Comparison of ENCODE assay signal across 13 cellular contexts in genomic region chr2:213751446-213751845, GRCh38.
A peak's percentile ranks its signal among the peaks of the same experiment; 100 is the strongest.
DNase-seq lines count a peak whose midpoint lies in the region; ATAC-seq and TF ChIP-seq lines count a peak whose summit lies in the region.
"Had no signal": no experiment of that assay in that cellular context is flagged by ENCODE, and none has a peak within 500 bp of the region (broad histone marks: within the 10 kb centered on the region; RNA-seq: fewer than 3 reads in every experiment).

No MANE protein-coding gene starts in this region.

- H3K27ac ChIP-seq in WERI-Rb-1, result no peak overlapping the region

- no peaks in the 10 kb centered on the region for H3K36me3 ChIP-seq in WERI-Rb-1

- H3K9me3 Mint-ChIP-seq in memory B cell, result no peaks in the 10 kb centered on the region

- DNase-seq in memory B cell (ENCODE audit: low spot score in 2 of 2) (no peak), amygdala (lab: John Stamatoyannopoulos, UW) (no peak), WERI-Rb-1 (no peak), activated gamma-delta T cell (lab: John Stamatoyannopoulos, UW) (no peak)
- DNase-seq in NK-92 treated with Interleukin-12 subunit alpha and Interleukin-12 subunit beta, amount 100 ng/mL, for 24 hours (lab: John Stamatoyannopoulos, UW), result no peak
- DNase-seq: activated CD4-positive, alpha-beta T cell treated with anti-CD3 and anti-CD28 coated beads for 36 hours; activated effector memory CD4-positive, alpha-beta T cell treated with Interleukin-2 at 50 U/mL for 16 hours; NCI-H2171 treated with DMSO at 0.1 percent for 48 hours; stimulated activated naive CD4-positive, alpha-beta T cell treated with Interleukin-2 at 50 U/mL for 16 hours had no signal

- no peaks in the 10 kb centered on the region for H3K27me3 Mint-ChIP-seq in memory B cell
- H3K27me3 Mint-ChIP-seq: activated CD4-positive, alpha-beta T cell treated with anti-CD3 and anti-CD28 coated beads for 36 hours; central memory CD8-positive, alpha-beta T cell had no signal

- H3K9me3 ChIP-seq in WERI-Rb-1 (ENCODE audit: severe bottlenecking), result no peaks in the 10 kb centered on the region

- H3K4me3 Mint-ChIP-seq in memory B cell, result peak overlapping the region; percentile 11
- H3K4me3 Mint-ChIP-seq: activated CD4-positive, alpha-beta T cell treated with anti-CD3 and anti-CD28 coated beads for 36 hours; central memory CD8-positive, alpha-beta T cell had no signal

- no peak overlapping the region for H3K4me3 ChIP-seq in WERI-Rb-1 (ENCODE audit: low read depth, low read length)

- H3K4me1 Mint-ChIP-seq in memory B cell, result peaks cover 5% of the 10 kb centered on the region
- H3K4me1 Mint-ChIP-seq: activated CD4-positive, alpha-beta T cell treated with anti-CD3 and anti-CD28 coated beads for 36 hours; central memory CD8-positive, alpha-beta T cell had no signal

- no peaks in the 10 kb centered on the region for H3K27me3 ChIP-seq in WERI-Rb-1 (ENCODE audit: insufficient read depth, low read depth, severe bottlenecking)

- peak; percentile 94 for ATAC-seq in GM18870 (IDR thresholded peaks at IDR 0.05; ENCODE audit: unreplicated experiment)
- peak; percentile 91 for ATAC-seq in GM21723 (IDR thresholded peaks at IDR 0.05; ENCODE audit: unreplicated experiment)
- peak; percentile 77 for ATAC-seq in HG03139 (IDR thresholded peaks at IDR 0.05; ENCODE audit: unreplicated experiment)
- ATAC-seq in memory B cell (ENCODE audit: low read depth), result peak; percentile 80
- ATAC-seq: activated CD4-positive, alpha-beta T cell treated with anti-CD3 and anti-CD28 coated beads for 36 hours had no signal

- H3K27ac Mint-ChIP-seq in memory B cell, result peak overlapping the region; percentile 40
- H3K27ac Mint-ChIP-seq: activated CD4-positive, alpha-beta T cell treated with anti-CD3 and anti-CD28 coated beads for 36 hours had no signal

- TF ChIP-seq CTCF in WERI-Rb-1 (IDR thresholded peaks at IDR 0.05; ENCODE audit: low read depth, low read length), result no peak

- H3K36me3 Mint-ChIP-seq in memory B cell, result no peaks in the 10 kb centered on the region
